Comparison of ENCODE assay signal across 10 cellular contexts in the genomic region with DNA sequence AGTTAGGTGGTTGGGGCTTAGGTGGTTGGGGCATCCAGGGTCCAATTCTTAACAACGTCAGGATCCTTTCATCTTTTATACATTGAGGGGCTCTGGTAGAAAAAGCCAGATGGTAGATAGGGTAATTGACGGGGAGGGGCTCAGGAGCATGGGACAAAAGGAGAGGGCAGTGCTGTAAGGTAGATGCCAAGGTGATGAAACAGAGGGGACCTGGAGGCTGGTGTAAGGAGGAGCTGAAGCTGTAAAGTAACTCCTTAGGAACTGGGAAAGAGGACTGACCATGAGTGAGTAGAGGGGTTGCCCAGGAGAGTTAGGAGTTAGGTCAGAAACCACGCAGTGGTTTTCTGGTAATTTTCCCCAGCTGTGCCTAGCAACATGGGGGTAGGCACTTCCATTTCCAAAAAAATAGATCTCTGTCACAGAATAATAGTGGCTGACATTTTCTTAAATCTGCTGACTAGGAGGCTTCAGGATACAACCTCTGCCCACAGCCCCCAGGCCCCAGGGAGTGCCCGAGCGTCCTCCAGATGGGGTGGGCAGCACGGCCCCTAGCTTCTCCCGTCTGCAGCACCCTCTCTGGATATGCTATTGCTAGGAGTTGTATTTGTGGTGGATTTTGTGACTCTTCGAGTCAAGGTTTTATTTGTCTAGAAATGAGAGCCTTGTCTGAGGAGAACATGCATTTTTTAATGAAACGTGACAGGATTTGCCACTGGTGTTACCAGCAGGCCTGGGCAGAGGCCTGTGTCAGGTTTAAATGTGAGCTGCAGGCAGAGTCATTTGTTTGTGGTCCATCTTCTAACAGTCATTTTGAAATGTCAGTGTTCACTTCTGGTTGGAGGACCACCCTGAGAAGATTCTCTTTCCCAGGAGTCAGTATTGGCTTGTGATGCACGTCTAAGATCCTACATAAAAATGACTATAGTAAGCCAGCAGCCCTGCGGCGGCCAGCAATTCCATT.
DNase-seq lines count a peak whose midpoint lies in the region; ATAC-seq and TF ChIP-seq lines count a peak whose summit lies in the region.
"Had no signal": no experiment of that assay in that cellular context is flagged by ENCODE, and none has a peak within 500 bp of the region (broad histone marks: within the 10 kb centered on the region; RNA-seq: fewer than 3 reads in every experiment).

No MANE protein-coding gene starts in this region.

- no peak overlapping the region for H3K27ac ChIP-seq in tibial artery

- peaks cover 28 to 49% of the 10 kb centered on the region in 2 donors for H3K4me1 Mint-ChIP-seq in stimulated activated naive B cell treated with anti-CD40 and anti-IgM and Interleukin-4, amounts not matched to agents 10 μg/mL and 1 μg/mL and 100 μg/mL, for 72 hours

- no peaks in the 10 kb centered on the region for H3K36me3 Mint-ChIP-seq in stimulated activated naive B cell treated with anti-CD40 and anti-IgM and Interleukin-4, amounts not matched to agents 10 μg/mL and 1 μg/mL and 100 μg/mL, for 72 hours

- H3K4me3 ChIP-seq in GM06990 (replicated peaks; ENCODE audit: low read depth, low read length) (peak overlapping the region; percentile 37; the same call in 1 of the 2 replicates), epithelial cell of esophagus (ENCODE audit: low read length) (no peak overlapping the region), tibial artery (no peak overlapping the region)

- DNase-seq in GM06990 (ENCODE audit: extremely low read depth, insufficient read length) (no peak), epithelial cell of esophagus (ENCODE audit: low read depth) (peak; percentile 34), tibial artery (no peak), ACHN (no peak)
- DNase-seq in stimulated activated naive B cell treated with anti-CD40 and anti-IgM and Interleukin-4, amounts not matched to agents 10 μg/mL and 1 μg/mL and 100 μg/mL, for 72 hours = no peak
- DNase-seq in stimulated activated naive CD4-positive, alpha-beta T cell (lab: John Stamatoyannopoulos, UW) = no peak
- DNase-seq: NCI-H510A; stimulated activated CD8-positive, alpha-beta memory T cell treated with anti-CD3 and anti-CD28 coated beads, Interleukin-4, amount 100 ng/mL, for 48 hours had no signal

- H3K36me3 ChIP-seq in GM06990 (ENCODE audit: control insufficient read depth, insufficient read depth, low read length) (no peaks in the 10 kb centered on the region), tibial artery (no peaks in the 10 kb centered on the region)

- H3K4me3 Mint-ChIP-seq in stimulated activated naive B cell treated with anti-CD40 and anti-IgM and Interleukin-4, amounts not matched to agents 10 μg/mL and 1 μg/mL and 100 μg/mL, for 72 hours = no peak overlapping the region

- no peak overlapping the region for H3K27ac Mint-ChIP-seq in stimulated activated naive B cell treated with anti-CD40 and anti-IgM and Interleukin-4, amounts not matched to agents 10 μg/mL and 1 μg/mL and 100 μg/mL, for 72 hours

- in situ Hi-C loops in ACHN (cut with HindIII; ENCODE audit: low pct_ligation_motif_present, low pct_unique_long_range_greater_than_20kb, low sequenced_read_pairs) = no loop called here

- H3K9me3 Mint-ChIP-seq in stimulated activated naive B cell treated with anti-CD40 and anti-IgM and Interleukin-4, amounts not matched to agents 10 μg/mL and 1 μg/mL and 100 μg/mL, for 72 hours = no peaks in the 10 kb centered on the region

- intact Hi-C loops in tibial artery (cut with DNase I; ENCODE audit: low total_unique reads) = no loop called here

- H3K27me3 ChIP-seq in GM06990 (replicated peaks; ENCODE audit: control insufficient read depth, insufficient read depth, low read length) (no peaks in the 10 kb centered on the region), tibial artery (no peaks in the 10 kb centered on the region)

- no peaks in the 10 kb centered on the region for H3K27me3 Mint-ChIP-seq in stimulated activated naive B cell treated with anti-CD40 and anti-IgM and Interleukin-4, amounts not matched to agents 10 μg/mL and 1 μg/mL and 100 μg/mL, for 72 hours

- no peaks in the 10 kb centered on the region for H3K9me3 ChIP-seq in tibial artery

- peaks cover 0 to 11% (median 2%) of the 10 kb centered on the region in 4 donors for H3K4me1 ChIP-seq in tibial artery

- TF ChIP-seq CTCF in GM06990 (IDR thresholded peaks at IDR 0.05; ENCODE audit: insufficient read depth, low read length, poor library complexity, severe bottlenecking) (no peak), epithelial cell of esophagus (IDR thresholded peaks at IDR 0.05; ENCODE audit: insufficient read depth, low read depth, low read length, missing control alignments) (no peak), tibial artery (IDR thresholded peaks at IDR 0.05) (no peak)

- ATAC-seq in GM19395 (IDR thresholded peaks at IDR 0.05; ENCODE audit: unreplicated experiment) (peak; percentile 19), HG03354 (IDR thresholded peaks at IDR 0.05; ENCODE audit: poor library complexity, severe bottlenecking, unreplicated experiment) (peak; percentile 29)
- ATAC-seq in stimulated activated naive B cell treated with anti-CD40 and anti-IgM and Interleukin-4, amounts not matched to agents 10 μg/mL and 1 μg/mL and 100 μg/mL, for 72 hours (replicated peaks) = no peak

Comparison
In these comparisons a context has a peak if more than half of its experiments do, and no peak if none do; other contexts are left out.
1. ATAC-seq: peak in GM19395 (single experiment) and HG03354 (single experiment); none in stimulated activated naive B cell treated with anti-CD40 and anti-IgM and Interleukin-4, amounts not matched to agents 10 μg/mL and 1 μg/mL and 100 μg/mL, for 72 hours (0 of 2).